In genomic region chr3:63970596-63971468, GRCh38 we compare ENCODE assay signal across 8 cellular contexts. TPM values are rescaled to one million over a fixed set of nuclear protein-coding genes. Genes with fewer than 3 reads are reported as not detected.
DNase-seq lines count a peak whose midpoint lies in the region; ATAC-seq and TF ChIP-seq lines count a peak whose summit lies in the region.

No MANE protein-coding gene starts in this region.

- no peak for ATAC-seq in activated T-cell treated with anti-CD3 and anti-CD28 coated beads, Interleukin-2, amount 50 U/mL, for 4 hours
- no peak for ATAC-seq in HG02763 (IDR thresholded peaks at IDR 0.05; ENCODE audit: unreplicated experiment)

- H3K27me3 Mint-ChIP-seq in activated T-cell treated with anti-CD3 and anti-CD28 coated beads, Interleukin-2, amount 50 U/mL, for 4 hours (ENCODE audit: low read depth): no peaks in the 10 kb centered on the region

- peaks cover 94% of the 10 kb centered on the region for H3K4me1 Mint-ChIP-seq in activated T-cell treated with anti-CD3 and anti-CD28 coated beads, Interleukin-2, amount 50 U/mL, for 4 hours (ENCODE audit: low read depth)

- H3K4me3 ChIP-seq in duodenal mucosa (ENCODE audit: low read depth in 1 of 2, low read length in 2 of 2) (no peak overlapping the region), tibial artery (peak overlapping the region in 1 of 2 donors; percentile 12)

- peaks cover 10% of the 10 kb centered on the region for H3K36me3 Mint-ChIP-seq in activated T-cell treated with anti-CD3 and anti-CD28 coated beads, Interleukin-2, amount 50 U/mL, for 4 hours (ENCODE audit: insufficient read depth)

- no peaks in the 10 kb centered on the region for H3K27me3 ChIP-seq in duodenal mucosa (ENCODE audit: control insufficient read depth in 1 of 2, insufficient read depth in 2 of 2, low read length in 2 of 2)
- no peaks in the 10 kb centered on the region for H3K27me3 ChIP-seq in tibial artery

- H3K4me3 Mint-ChIP-seq in activated T-cell treated with anti-CD3 and anti-CD28 coated beads, Interleukin-2, amount 50 U/mL, for 4 hours: peak overlapping the region; percentile 81

- H3K27ac ChIP-seq in duodenal mucosa (ENCODE audit: low read depth, low read length) (peak overlapping the region; percentile 6), tibial artery (peak overlapping the region; percentile 10 to 54)

- no peak for DNase-seq in activated T-cell treated with anti-CD3 and anti-CD28 coated beads, Interleukin-2, amount 50 U/mL, for 4 hours
- DNase-seq in activated T-cell treated with anti-CD3 and anti-CD28 coated beads for 4 hours (no peak), mucosa of gallbladder (ENCODE audit: low spot score) (peak; percentile 40), tibial artery (no peak), NCI-H128 (lab: John Stamatoyannopoulos, UW; ENCODE audit: unreplicated experiment) (no peak)
- no peak for DNase-seq in central memory CD4-positive, alpha-beta T cell

- H3K9me3 ChIP-seq in duodenal mucosa (ENCODE audit: control insufficient read depth in 1 of 2, low read length in 2 of 2): no peaks in the 10 kb centered on the region
- H3K9me3 ChIP-seq in tibial artery: no peaks in the 10 kb centered on the region

- intact Hi-C loops in tibial artery (cut with DNase I; ENCODE audit: low total_unique reads): no loop called here

- no peak for TF ChIP-seq CTCF in tibial artery (IDR thresholded peaks at IDR 0.05)

- H3K36me3 ChIP-seq in duodenal mucosa (ENCODE audit: control insufficient read depth in 1 of 2, insufficient read depth in 2 of 2, low read length in 2 of 2) (peaks cover 0 to 7% of the 10 kb centered on the region in 2 donors), tibial artery (no peaks in the 10 kb centered on the region)

- H3K9me3 Mint-ChIP-seq in activated T-cell treated with anti-CD3 and anti-CD28 coated beads, Interleukin-2, amount 50 U/mL, for 4 hours: no peaks in the 10 kb centered on the region

- H3K9ac ChIP-seq in duodenal mucosa (ENCODE audit: low read depth in 1 of 2, low read length in 2 of 2): no peak overlapping the region

- H3K4me1 ChIP-seq in duodenal mucosa (ENCODE audit: control insufficient read depth in 1 of 2, insufficient read depth in 2 of 2, low read length in 2 of 2): peaks cover 51 to 60% of the 10 kb centered on the region in 2 donors
- peaks cover 0 to 76% (median 58%) of the 10 kb centered on the region in 4 donors for H3K4me1 ChIP-seq in tibial artery

RNA-seq across cellular contexts. Expression of gene PSMD6, which starts 52.5 kb away (rescaled TPM):
- 100 to 1,000 TPM; 198 to 222 (median 214) TPM for total RNA-seq in activated T-cell treated with anti-CD3 and anti-CD28 coated beads, Interleukin-2, amount 50 U/mL, for 4 hours
- total RNA-seq in mucosa of gallbladder: 53.5 TPM

RNA-seq across cellular contexts. Expression of gene SCAANT1, which starts 58.6 kb away (rescaled TPM):
- not detected for total RNA-seq in activated T-cell treated with anti-CD3 and anti-CD28 coated beads, Interleukin-2, amount 50 U/mL, for 4 hours
- not detected for total RNA-seq in mucosa of gallbladder
